8 cellular contexts compared by ENCODE assay signal in the genomic region with DNA sequence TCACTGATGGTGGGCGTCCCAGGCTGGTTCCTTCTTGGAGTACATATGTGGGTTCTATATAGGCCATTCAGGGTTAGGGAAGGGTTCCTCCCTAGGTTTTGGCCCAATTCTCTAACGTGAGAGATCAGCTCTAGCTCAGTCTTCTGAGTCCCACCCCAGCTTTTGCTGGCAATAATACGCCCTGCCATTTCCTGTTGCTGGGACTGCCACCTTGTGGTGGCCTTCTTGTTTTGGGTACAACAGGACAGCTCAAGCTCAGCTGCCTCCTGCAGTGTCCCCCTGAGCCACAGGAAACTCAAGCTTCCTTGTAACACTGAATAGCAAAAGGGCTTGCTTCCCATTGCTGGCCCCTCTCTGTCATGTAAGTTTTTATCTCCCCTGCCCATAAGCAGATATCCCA.
DNase-seq lines count a peak whose midpoint lies in the region; ATAC-seq and TF ChIP-seq lines count a peak whose summit lies in the region.

No MANE protein-coding gene starts in this region.

- TF ChIP-seq CTCF in DND-41 (IDR thresholded peaks at IDR 0.05; ENCODE audit: borderline replicate concordance, extremely low read depth, low read length, poor library complexity, severe bottlenecking) (peak; percentile 70), WI38 (IDR thresholded peaks at IDR 0.05; ENCODE audit: low read depth, low read length) (0 out of 2 replicates have a peak, but pooled peaks have one; percentile 18), colonic mucosa (IDR thresholded peaks at IDR 0.05) (peak; percentile 29)

- peak; percentile 76 for ATAC-seq in DND-41 (ENCODE audit: insufficient read depth, low read depth)
- ATAC-seq in GM19397 (IDR thresholded peaks at IDR 0.05; ENCODE audit: unreplicated experiment) = peak; percentile 55

- H2BK5ac ChIP-seq in neuronal stem cell (ENCODE audit: low read length) = no peak overlapping the region

- H4K91ac ChIP-seq in neuronal stem cell (ENCODE audit: low read depth, low read length, poor library complexity) = no peak overlapping the region

- no peak overlapping the region for H2BK15ac ChIP-seq in neuronal stem cell (ENCODE audit: low read length)

- H3K4ac ChIP-seq in neuronal stem cell (ENCODE audit: low read length) = no peak overlapping the region

- H3K14ac ChIP-seq in neuronal stem cell (ENCODE audit: low read length) = no peak overlapping the region

- no peak overlapping the region for H2AK5ac ChIP-seq in neuronal stem cell (ENCODE audit: low read depth, low read length)

- H4K20me1 ChIP-seq in DND-41 (ENCODE audit: insufficient read depth, low read length) = no peaks in the 10 kb centered on the region

- H4K8ac ChIP-seq in neuronal stem cell (ENCODE audit: low read depth, low read length) = no peak overlapping the region

- H3K9me3 ChIP-seq in DND-41 (ENCODE audit: insufficient read depth, low read length, severe bottlenecking) = no peaks in the 10 kb centered on the region
- H3K9me3 ChIP-seq in colonic mucosa = no peaks in the 10 kb centered on the region
- peaks cover 0 to 2% of the 10 kb centered on the region in 2 donors for H3K9me3 ChIP-seq in neuronal stem cell (replicated peaks in 1 of 2; ENCODE audit: control insufficient read depth in 2 of 2, insufficient read depth in 1 of 2, low read depth in 1 of 2, low read length in 2 of 2)

- intact Hi-C loops in colonic mucosa (cut with DNase I) = no loop called here

- WGBS in neuronal stem cell (ENCODE audit: extremely low coverage in 2 of 2, insufficient read length in 2 of 2, insufficient replicate concordance in 1 of 2), 2 donors = no CpG with 5 or more reads among the region's 3 CpGs

- H2BK120ac ChIP-seq in neuronal stem cell (ENCODE audit: low read depth, low read length) = no peak overlapping the region

- H3K9ac ChIP-seq in DND-41 (ENCODE audit: low read depth, low read length) = no peak overlapping the region
- H3K9ac ChIP-seq in colonic mucosa (ENCODE audit: low read depth in 2 of 2, low read length in 2 of 2) = no peak overlapping the region
- no peak overlapping the region for H3K9ac ChIP-seq in neuronal stem cell (ENCODE audit: low read depth, low read length, poor library complexity)

- H3K18ac ChIP-seq in neuronal stem cell (ENCODE audit: low read length) = no peak overlapping the region

- H3K79me2 ChIP-seq in DND-41 (ENCODE audit: insufficient read depth, low read length) = no peaks in the 10 kb centered on the region

- no peak overlapping the region for H2BK12ac ChIP-seq in neuronal stem cell (ENCODE audit: low read length)

- 0 out of 2 replicates have a peak, but pooled peaks cover 2% of the 10 kb centered on the region for H3K4me1 ChIP-seq in DND-41 (ENCODE audit: insufficient read depth, low read length)
- no peaks in the 10 kb centered on the region for H3K4me1 ChIP-seq in colonic mucosa
- peaks cover 0 to under 1% of the 10 kb centered on the region in 2 donors for H3K4me1 ChIP-seq in neuronal stem cell (ENCODE audit: control insufficient read depth in 2 of 2, insufficient read depth in 1 of 2, low read depth in 1 of 2, low read length in 2 of 2)

- peak; percentile 62 for DNase-seq in DND-41
- peak in 70 of 76 experiments; percentile 12 to 86 (median 60) for DNase-seq in HUDEP-2 (lab: John Stamatoyannopoulos, UW; ENCODE audit: unreplicated experiment in 76 of 76)
- peak; percentile 52 for DNase-seq in colonic mucosa
- DNase-seq in myocyte (ENCODE audit: low read depth) = peak; percentile 42
- no peak for DNase-seq in neuronal stem cell (ENCODE audit: low spot score)
- no peak for DNase-seq in glomerular visceral epithelial cell (ENCODE audit: extremely low spot score)

- H3K27me3 ChIP-seq in DND-41 (ENCODE audit: insufficient read depth, low read length, poor library complexity) = no peaks in the 10 kb centered on the region
- no peaks in the 10 kb centered on the region for H3K27me3 ChIP-seq in colonic mucosa
- no peaks in the 10 kb centered on the region for H3K27me3 ChIP-seq in neuronal stem cell (ENCODE audit: control insufficient read depth in 3 of 3, insufficient read depth in 3 of 3, low read depth in 1 of 3, low read length in 3 of 3)

- peaks cover 20% of the 10 kb centered on the region; the same call in 1 of the 2 replicates for H3K36me3 ChIP-seq in DND-41 (ENCODE audit: insufficient read depth, low read length)
- H3K36me3 ChIP-seq in colonic mucosa = no peaks in the 10 kb centered on the region
- peaks cover 0 to 3% of the 10 kb centered on the region in 2 donors for H3K36me3 ChIP-seq in neuronal stem cell (replicated peaks in 1 of 2; ENCODE audit: control insufficient read depth in 2 of 2, insufficient read depth in 2 of 2, low read length in 2 of 2)

- no peak overlapping the region for H2AFZ ChIP-seq in DND-41 (ENCODE audit: low read depth, low read length)
- no peak overlapping the region for H2AFZ ChIP-seq in neuronal stem cell (ENCODE audit: low read length)

- H3K4me2 ChIP-seq in DND-41 (ENCODE audit: insufficient read depth, low read length) = no peak overlapping the region
- H3K4me2 ChIP-seq in neuronal stem cell (ENCODE audit: insufficient read depth, low read length, poor library complexity, severe bottlenecking) = no peak overlapping the region

- H3K4me3 ChIP-seq in DND-41 (ENCODE audit: low read depth in 1 of 2, low read length in 2 of 2) = no peak overlapping the region
- H3K4me3 ChIP-seq in WI38 (ENCODE audit: low read depth, low read length) = no peak overlapping the region
- H3K4me3 ChIP-seq in colonic mucosa = no peak overlapping the region
- no peak overlapping the region for H3K4me3 ChIP-seq in neuronal stem cell (ENCODE audit: low read length in 2 of 2)

- H3K27ac ChIP-seq in DND-41 (ENCODE audit: low read length) (no peak overlapping the region), colonic mucosa (no peak overlapping the region), neuronal stem cell (replicated peaks; ENCODE audit: low read length) (no peak overlapping the region)

- H3K79me1 ChIP-seq in neuronal stem cell (ENCODE audit: low read depth, low read length) = no peaks in the 10 kb centered on the region

- no peak overlapping the region for H3K23ac ChIP-seq in neuronal stem cell (ENCODE audit: low read depth, low read length, poor library complexity)

Comparison
In these comparisons a context has a peak if more than half of its experiments do, and no peak if none do; other contexts are left out.
1. DNase-seq: peak in DND-41 (single experiment), HUDEP-2 (70 of 76), colonic mucosa (single experiment) and myocyte (single experiment); none in neuronal stem cell (single experiment) and glomerular visceral epithelial cell (single experiment).
2. CTCF ChIP-seq: peak in every context shown above with its lines; median percentile 70 in DND-41; 29 in colonic mucosa; 18 in WI38.